In genomic region chr10:72506474-72506873, GRCh38 we compare ENCODE assay signal across 25 cellular contexts.
"Had no signal": no experiment of that assay in that cellular context is flagged by ENCODE, and none has a peak within 500 bp of the region (broad histone marks: within the 10 kb centered on the region; RNA-seq: fewer than 3 reads in every experiment).

No MANE protein-coding gene starts in this region.

- H3K9me3 ChIP-seq: colonic mucosa had no signal

- ATAC-seq: activated CD4-positive, alpha-beta T cell treated with anti-CD3 and anti-CD28 coated beads for 36 hours; activated naive CD4-positive, alpha-beta T cell treated with anti-CD3 and anti-CD28 coated beads, Interleukin-2, amount 50 U/mL, for 72 hours; activated T-cell treated with anti-CD3 and anti-CD28 coated beads, Interleukin-2, amount 50 U/mL, for 72 hours; heart left ventricle had no signal

- DNase-seq: activated CD4-positive, alpha-beta memory T cell treated with anti-CD3 and anti-CD28 coated beads, Interleukin-2, amount 10 ng/mL, durations not matched to agents 7 days and 5 days; activated CD4-positive, alpha-beta T cell treated with anti-CD3 and anti-CD28 coated beads for 36 hours; activated CD4-positive, alpha-beta T cell treated with anti-CD3 and anti-CD28 coated beads, Interleukin-2, amount 10 ng/mL, durations not matched to agents 24 days and 14 days; activated CD4-positive, CD25-positive, alpha-beta regulatory T cell; activated CD4-positive, CD25-positive, alpha-beta regulatory T cell treated with anti-CD3 and anti-CD28 coated beads, Interleukin-2, amount 50 U/mL, for 72 hours; activated CD8-positive, alpha-beta memory T cell treated with anti-CD3 and anti-CD28 coated beads, Interleukin-2, amount 50 U/mL, for 48 hours; activated gamma-delta T cell; activated naive CD4-positive, alpha-beta T cell; activated naive CD4-positive, alpha-beta T cell treated with anti-CD3 and anti-CD28 coated beads, Interleukin-2, amount 10 ng/mL, durations not matched to agents 7 days and 5 days; activated naive CD8-positive, alpha-beta T cell treated with anti-CD3 and anti-CD28 coated beads, Interleukin-2, amount 10 ng/mL, durations not matched to agents 7 days and 5 days; activated T-cell treated with anti-CD3 and anti-CD28 coated beads for 4 hours; activated T-cell treated with anti-CD3 and anti-CD28 coated beads, Interleukin-2, amount 50 U/mL, for 24 hours; activated T-cell treated with anti-CD3 and anti-CD28 coated beads, Interleukin-2, amount 50 U/mL, for 72 hours; colonic mucosa; effector CD8-positive, alpha-beta T cell; esophagus squamous epithelium; foreskin melanocyte; glutamatergic neuron; heart left ventricle; T-helper 2 cell had no signal

- FAIRE-seq: endothelial cell of umbilical vein had no signal

- H3K27ac ChIP-seq: ascending aorta, breast epithelium, colonic mucosa, epithelial cell of prostate, esophagus squamous epithelium, heart left ventricle had no signal

- H3K4me1 ChIP-seq: ascending aorta, breast epithelium, colonic mucosa, esophagus squamous epithelium had no signal

- H3K4me3 ChIP-seq: ascending aorta, breast epithelium, colonic mucosa, esophagus squamous epithelium, heart left ventricle had no signal

- H3K36me3 ChIP-seq: breast epithelium, colonic mucosa had no signal
